Comparison of ENCODE assay signal across 11 cellular contexts in genomic region chr20:21529863-21530262, GRCh38. TPM values are rescaled to one million over a fixed set of nuclear protein-coding genes. Genes with fewer than 3 reads are reported as not detected.
DNase-seq lines count a peak whose midpoint lies in the region; ATAC-seq and TF ChIP-seq lines count a peak whose summit lies in the region.
"Had no signal": no experiment of that assay in that cellular context is flagged by ENCODE, and none has a peak within 500 bp of the region (broad histone marks: within the 10 kb centered on the region; RNA-seq: fewer than 3 reads in every experiment).

No MANE protein-coding gene starts in this region.

- H3K4me3 ChIP-seq in GM12875 (ENCODE audit: low read depth, low read length) (no peak overlapping the region), fibroblast of mammary gland (ENCODE audit: control insufficient read depth, low read depth, low read length) (no peak overlapping the region), right cardiac atrium (ENCODE audit: low read length) (no peak overlapping the region)
- H3K4me3 ChIP-seq: BLaER1 treated with 17β-estradiol and CSF1 and Interleukin-3, amounts not matched to agents 10 nM and 100 nM had no signal

- ATAC-seq in GM18498 (IDR thresholded peaks at IDR 0.05; ENCODE audit: unreplicated experiment), result no peak
- no peak for ATAC-seq in HG03571 (IDR thresholded peaks at IDR 0.05; ENCODE audit: unreplicated experiment)
- no peak for ATAC-seq in right cardiac atrium

- WGBS in right cardiac atrium, result 36% methylated on average over 6 of the region's 6 CpGs

- TF ChIP-seq CTCF in 22Rv1 (IDR thresholded peaks at IDR 0.05), result peak; percentile 56
- TF ChIP-seq CTCF in GM12875 (IDR thresholded peaks at IDR 0.05; ENCODE audit: borderline replicate concordance, insufficient read depth, low read depth, low read length), result peak; percentile 46; the same call in 1 of the 2 replicates
- TF ChIP-seq CTCF in fibroblast of mammary gland (conservative IDR thresholded peaks at IDR 0.05; ENCODE audit: control insufficient read depth, insufficient read depth, low read depth, low read length), result peak; percentile 29

- peak; percentile 94 for DNase-seq in NCI-H748 (lab: John Stamatoyannopoulos, UW; ENCODE audit: unreplicated experiment)
- DNase-seq in fibroblast of mammary gland (ENCODE audit: low read depth), result no peak
- no peak for DNase-seq in right cardiac atrium
- no peak for DNase-seq in stimulated activated CD4-positive, alpha-beta T cell treated with anti-CD3 and anti-CD28 coated beads, Interleukin-15, amount 100 ng/mL, for 24 hours
- DNase-seq: activated gamma-delta T cell treated with Interleukin-2 at 50 U/mL for 16 hours had no signal

- H3K4me1 ChIP-seq in right cardiac atrium (ENCODE audit: control insufficient read depth, insufficient read depth, low read length), result no peaks in the 10 kb centered on the region
- H3K4me1 ChIP-seq: BLaER1 treated with 17β-estradiol and CSF1 and Interleukin-3, amounts not matched to agents 10 nM and 100 nM had no signal

- H3K9me3 ChIP-seq in right cardiac atrium (ENCODE audit: control insufficient read depth, low read length), result no peaks in the 10 kb centered on the region
- H3K9me3 ChIP-seq: BLaER1 treated with 17β-estradiol and CSF1 and Interleukin-3, amounts not matched to agents 10 nM and 100 nM had no signal

- peaks cover 2% of the 10 kb centered on the region for H3K27me3 ChIP-seq in right cardiac atrium (ENCODE audit: control insufficient read depth, insufficient read depth)

- no peak overlapping the region for H3K27ac ChIP-seq in 22Rv1
- no peak overlapping the region for H3K27ac ChIP-seq in right cardiac atrium (ENCODE audit: low read length)
- H3K27ac ChIP-seq: BLaER1 treated with 17β-estradiol and CSF1 and Interleukin-3, amounts not matched to agents 10 nM and 100 nM had no signal

- intact Hi-C loops in right cardiac atrium (cut with DNase I), result no loop called here

RNA-seq across cellular contexts. Expression of gene NKX2-2, which starts 16.0 kb away (rescaled TPM):
- total RNA-seq in right cardiac atrium, result not detected
- polyA plus RNA-seq in right cardiac atrium, result not detected
- total RNA-seq: mucosa of gallbladder had no signal
